1 cellular context compared by ENCODE assay signal in the genomic region with DNA sequence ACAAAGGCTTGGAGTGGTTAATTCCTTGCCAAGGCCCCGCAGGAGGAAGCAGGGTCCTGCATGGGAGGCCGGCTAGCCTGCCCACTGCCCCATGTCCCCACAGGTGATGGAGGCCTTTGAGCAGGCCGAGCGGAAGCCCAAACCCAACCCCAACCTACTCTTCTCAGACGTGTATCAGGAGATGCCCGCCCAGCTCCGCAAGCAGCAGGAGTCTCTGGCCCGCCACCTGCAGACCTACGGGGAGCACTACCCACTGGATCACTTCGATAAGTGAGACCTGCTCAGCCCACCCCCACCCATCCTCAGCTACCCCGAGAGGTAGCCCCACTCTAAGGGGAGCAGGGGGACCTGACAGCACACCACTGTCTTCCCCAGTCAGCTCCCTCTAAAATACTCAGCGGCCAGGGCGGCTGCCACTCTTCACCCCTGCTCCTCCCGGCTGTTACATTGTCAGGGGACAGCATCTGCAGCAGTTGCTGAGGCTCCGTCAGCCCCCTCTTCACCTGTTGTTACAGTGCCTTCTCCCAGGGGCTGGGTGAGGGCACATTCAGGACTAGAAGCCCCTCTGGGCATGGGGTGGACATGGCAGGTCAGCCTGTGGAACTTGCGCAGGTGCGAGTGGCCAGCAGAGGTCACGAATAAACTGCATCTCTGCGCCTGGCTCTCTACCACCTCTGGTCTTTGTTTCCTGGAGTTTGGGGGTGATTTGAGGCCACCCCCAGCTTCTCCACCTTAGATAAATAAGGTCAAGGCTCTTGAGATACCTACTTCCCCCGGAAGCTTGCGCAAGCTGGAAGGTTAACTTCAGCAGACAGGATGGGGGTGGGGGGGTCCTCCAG.
TF ChIP-seq lines count a peak whose summit lies in the region.

No MANE protein-coding gene starts in this region.

TF ChIP-seq in HepG2, 621 proteins besides CTCF, POLR2A, EP300 and RAD21 (continues in another document):
- TF ChIP-seq, protein P1, sequence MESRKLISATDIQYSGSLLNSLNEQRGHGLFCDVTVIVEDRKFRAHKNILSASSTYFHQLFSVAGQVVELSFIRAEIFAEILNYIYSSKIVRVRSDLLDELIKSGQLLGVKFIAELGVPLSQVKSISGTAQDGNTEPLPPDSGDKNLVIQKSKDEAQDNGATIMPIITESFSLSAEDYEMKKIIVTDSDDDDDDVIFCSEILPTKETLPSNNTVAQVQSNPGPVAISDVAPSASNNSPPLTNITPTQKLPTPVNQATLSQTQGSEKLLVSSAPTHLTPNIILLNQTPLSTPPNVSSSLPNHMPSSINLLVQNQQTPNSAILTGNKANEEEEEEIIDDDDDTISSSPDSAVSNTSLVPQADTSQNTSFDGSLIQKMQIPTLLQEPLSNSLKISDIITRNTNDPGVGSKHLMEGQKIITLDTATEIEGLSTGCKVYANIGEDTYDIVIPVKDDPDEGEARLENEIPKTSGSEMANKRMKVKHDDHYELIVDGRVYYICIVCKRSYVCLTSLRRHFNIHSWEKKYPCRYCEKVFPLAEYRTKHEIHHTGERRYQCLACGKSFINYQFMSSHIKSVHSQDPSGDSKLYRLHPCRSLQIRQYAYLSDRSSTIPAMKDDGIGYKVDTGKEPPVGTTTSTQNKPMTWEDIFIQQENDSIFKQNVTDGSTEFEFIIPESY (CRISPR knock-in tag; IDR thresholded peaks at IDR 0.05) = peak; percentile 62
- TF ChIP-seq ZNF703 (CRISPR knock-in tag; IDR thresholded peaks at IDR 0.05; ENCODE audit: borderline replicate concordance) (no peak), KAT8 (CRISPR knock-in tag; IDR thresholded peaks at IDR 0.05) (no peak), FOXC1 (CRISPR knock-in tag; IDR thresholded peaks at IDR 0.05; ENCODE audit: borderline replicate concordance) (no peak), GABPB1 (CRISPR knock-in tag; IDR thresholded peaks at IDR 0.05) (peak; percentile 57), ZBTB38 (CRISPR knock-in tag; IDR thresholded peaks at IDR 0.05) (peak; percentile 62; the same call in 1 of the 2 replicates), CEBPB (IDR thresholded peaks at IDR 0.05; ENCODE audit: borderline replicate concordance, low read depth, low read length) (peak; percentile 41; the same call in 1 of the 2 replicates), ZNF816 (CRISPR knock-in tag; IDR thresholded peaks at IDR 0.05; ENCODE audit: borderline replicate concordance) (no peak), TEAD3 (CRISPR knock-in tag; optimal IDR thresholded peaks at IDR 0.05; ENCODE audit: borderline replicate concordance) (peak; percentile 30), BCL6 (CRISPR knock-in tag; IDR thresholded peaks at IDR 0.05) (0 out of 2 replicates have a peak, but pooled peaks have one; percentile 38), RARA (CRISPR knock-in tag; IDR thresholded peaks at IDR 0.05) (0 out of 2 replicates have a peak, but pooled peaks have one; percentile 39), CEBPG (CRISPR knock-in tag; IDR thresholded peaks at IDR 0.05) (peak; percentile 68), ZNF263 (CRISPR knock-in tag; IDR thresholded peaks at IDR 0.05) (peak; percentile 36; the same call in 1 of the 2 replicates), ETV5 (CRISPR knock-in tag; IDR thresholded peaks at IDR 0.05; ENCODE audit: borderline replicate concordance) (peak; percentile 77; the same call in 1 of the 2 replicates), CBX2 (IDR thresholded peaks at IDR 0.05; ENCODE audit: low read depth, low read length) (no peak), CBX2 (CRISPR knock-in tag; IDR thresholded peaks at IDR 0.05; ENCODE audit: low read depth) (no peak), FOXA1 (IDR thresholded peaks at IDR 0.05) (no peak), FOXA1 (CRISPR knock-in tag; IDR thresholded peaks at IDR 0.05) (0 out of 2 replicates have a peak, but pooled peaks have one; percentile 12), CBX5 (CRISPR knock-in tag; IDR thresholded peaks at IDR 0.05; ENCODE audit: borderline replicate concordance) (no peak), GABPA (IDR thresholded peaks at IDR 0.05; ENCODE audit: low read depth, low read length) (peak; percentile 29; the same call in 1 of the 2 replicates), GABPA (CRISPR knock-in tag; IDR thresholded peaks at IDR 0.05; ENCODE audit: low read depth) (peak; percentile 84), GATAD2A (CRISPR knock-in tag; IDR thresholded peaks at IDR 0.05) (0 out of 2 replicates have a peak, but pooled peaks have one; percentile 21), YEATS4 (CRISPR knock-in tag; IDR thresholded peaks at IDR 0.05; ENCODE audit: borderline replicate concordance) (0 out of 2 replicates have a peak, but pooled peaks have one; percentile 18), NR2F2 (IDR thresholded peaks at IDR 0.05; ENCODE audit: borderline replicate concordance, low read depth) (peak; percentile 27; the same call in 1 of the 2 replicates), HNF4A (CRISPR knock-in tag; IDR thresholded peaks at IDR 0.05) (peak; percentile 24), SOX6 (IDR thresholded peaks at IDR 0.05) (no peak), SOX6 (CRISPR knock-in tag; IDR thresholded peaks at IDR 0.05) (peak; percentile 30; the same call in 1 of the 2 replicates), HDAC2 (CRISPR knock-in tag; IDR thresholded peaks at IDR 0.05) (0 out of 2 replicates have a peak, but pooled peaks have one; percentile 18), ZNF746 (CRISPR knock-in tag; IDR thresholded peaks at IDR 0.05) (0 out of 2 replicates have a peak, but pooled peaks have one; percentile 32), ZNF788 (CRISPR knock-in tag; IDR thresholded peaks at IDR 0.05; ENCODE audit: borderline replicate concordance) (peak; percentile 37; the same call in 1 of the 2 replicates), TMF1 (CRISPR knock-in tag; IDR thresholded peaks at IDR 0.05; ENCODE audit: low read depth) (no peak)
- TF ChIP-seq, protein P2, sequence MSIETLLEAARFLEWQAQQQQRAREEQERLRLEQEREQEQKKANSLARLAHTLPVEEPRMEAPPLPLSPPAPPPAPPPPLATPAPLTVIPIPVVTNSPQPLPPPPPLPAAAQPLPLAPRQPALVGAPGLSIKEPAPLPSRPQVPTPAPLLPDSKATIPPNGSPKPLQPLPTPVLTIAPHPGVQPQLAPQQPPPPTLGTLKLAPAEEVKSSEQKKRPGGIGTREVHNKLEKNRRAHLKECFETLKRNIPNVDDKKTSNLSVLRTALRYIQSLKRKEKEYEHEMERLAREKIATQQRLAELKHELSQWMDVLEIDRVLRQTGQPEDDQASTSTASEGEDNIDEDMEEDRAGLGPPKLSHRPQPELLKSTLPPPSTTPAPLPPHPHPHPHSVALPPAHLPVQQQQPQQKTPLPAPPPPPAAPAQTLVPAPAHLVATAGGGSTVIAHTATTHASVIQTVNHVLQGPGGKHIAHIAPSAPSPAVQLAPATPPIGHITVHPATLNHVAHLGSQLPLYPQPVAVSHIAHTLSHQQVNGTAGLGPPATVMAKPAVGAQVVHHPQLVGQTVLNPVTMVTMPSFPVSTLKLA (IDR thresholded peaks at IDR 0.05) = no peak
- TF ChIP-seq, protein P3, sequence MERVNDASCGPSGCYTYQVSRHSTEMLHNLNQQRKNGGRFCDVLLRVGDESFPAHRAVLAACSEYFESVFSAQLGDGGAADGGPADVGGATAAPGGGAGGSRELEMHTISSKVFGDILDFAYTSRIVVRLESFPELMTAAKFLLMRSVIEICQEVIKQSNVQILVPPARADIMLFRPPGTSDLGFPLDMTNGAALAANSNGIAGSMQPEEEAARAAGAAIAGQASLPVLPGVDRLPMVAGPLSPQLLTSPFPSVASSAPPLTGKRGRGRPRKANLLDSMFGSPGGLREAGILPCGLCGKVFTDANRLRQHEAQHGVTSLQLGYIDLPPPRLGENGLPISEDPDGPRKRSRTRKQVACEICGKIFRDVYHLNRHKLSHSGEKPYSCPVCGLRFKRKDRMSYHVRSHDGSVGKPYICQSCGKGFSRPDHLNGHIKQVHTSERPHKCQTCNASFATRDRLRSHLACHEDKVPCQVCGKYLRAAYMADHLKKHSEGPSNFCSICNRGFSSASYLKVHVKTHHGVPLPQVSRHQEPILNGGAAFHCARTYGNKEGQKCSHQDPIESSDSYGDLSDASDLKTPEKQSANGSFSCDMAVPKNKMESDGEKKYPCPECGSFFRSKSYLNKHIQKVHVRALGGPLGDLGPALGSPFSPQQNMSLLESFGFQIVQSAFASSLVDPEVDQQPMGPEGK (CRISPR knock-in tag; IDR thresholded peaks at IDR 0.05) = peak; percentile 86
- TF ChIP-seq, protein P4, sequence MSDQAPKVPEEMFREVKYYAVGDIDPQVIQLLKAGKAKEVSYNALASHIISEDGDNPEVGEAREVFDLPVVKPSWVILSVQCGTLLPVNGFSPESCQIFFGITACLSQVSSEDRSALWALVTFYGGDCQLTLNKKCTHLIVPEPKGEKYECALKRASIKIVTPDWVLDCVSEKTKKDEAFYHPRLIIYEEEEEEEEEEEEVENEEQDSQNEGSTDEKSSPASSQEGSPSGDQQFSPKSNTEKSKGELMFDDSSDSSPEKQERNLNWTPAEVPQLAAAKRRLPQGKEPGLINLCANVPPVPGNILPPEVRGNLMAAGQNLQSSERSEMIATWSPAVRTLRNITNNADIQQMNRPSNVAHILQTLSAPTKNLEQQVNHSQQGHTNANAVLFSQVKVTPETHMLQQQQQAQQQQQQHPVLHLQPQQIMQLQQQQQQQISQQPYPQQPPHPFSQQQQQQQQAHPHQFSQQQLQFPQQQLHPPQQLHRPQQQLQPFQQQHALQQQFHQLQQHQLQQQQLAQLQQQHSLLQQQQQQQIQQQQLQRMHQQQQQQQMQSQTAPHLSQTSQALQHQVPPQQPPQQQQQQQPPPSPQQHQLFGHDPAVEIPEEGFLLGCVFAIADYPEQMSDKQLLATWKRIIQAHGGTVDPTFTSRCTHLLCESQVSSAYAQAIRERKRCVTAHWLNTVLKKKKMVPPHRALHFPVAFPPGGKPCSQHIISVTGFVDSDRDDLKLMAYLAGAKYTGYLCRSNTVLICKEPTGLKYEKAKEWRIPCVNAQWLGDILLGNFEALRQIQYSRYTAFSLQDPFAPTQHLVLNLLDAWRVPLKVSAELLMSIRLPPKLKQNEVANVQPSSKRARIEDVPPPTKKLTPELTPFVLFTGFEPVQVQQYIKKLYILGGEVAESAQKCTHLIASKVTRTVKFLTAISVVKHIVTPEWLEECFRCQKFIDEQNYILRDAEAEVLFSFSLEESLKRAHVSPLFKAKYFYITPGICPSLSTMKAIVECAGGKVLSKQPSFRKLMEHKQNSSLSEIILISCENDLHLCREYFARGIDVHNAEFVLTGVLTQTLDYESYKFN (CRISPR knock-in tag; conservative IDR thresholded peaks at IDR 0.05) = peak; percentile 72
- TF ChIP-seq, protein P5, sequence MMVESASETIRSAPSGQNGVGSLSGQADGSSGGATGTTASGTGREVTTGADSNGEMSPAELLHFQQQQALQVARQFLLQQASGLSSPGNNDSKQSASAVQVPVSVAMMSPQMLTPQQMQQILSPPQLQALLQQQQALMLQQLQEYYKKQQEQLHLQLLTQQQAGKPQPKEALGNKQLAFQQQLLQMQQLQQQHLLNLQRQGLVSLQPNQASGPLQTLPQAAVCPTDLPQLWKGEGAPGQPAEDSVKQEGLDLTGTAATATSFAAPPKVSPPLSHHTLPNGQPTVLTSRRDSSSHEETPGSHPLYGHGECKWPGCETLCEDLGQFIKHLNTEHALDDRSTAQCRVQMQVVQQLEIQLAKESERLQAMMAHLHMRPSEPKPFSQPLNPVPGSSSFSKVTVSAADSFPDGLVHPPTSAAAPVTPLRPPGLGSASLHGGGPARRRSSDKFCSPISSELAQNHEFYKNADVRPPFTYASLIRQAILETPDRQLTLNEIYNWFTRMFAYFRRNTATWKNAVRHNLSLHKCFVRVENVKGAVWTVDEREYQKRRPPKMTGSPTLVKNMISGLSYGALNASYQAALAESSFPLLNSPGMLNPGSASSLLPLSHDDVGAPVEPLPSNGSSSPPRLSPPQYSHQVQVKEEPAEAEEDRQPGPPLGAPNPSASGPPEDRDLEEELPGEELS (CRISPR knock-in tag; IDR thresholded peaks at IDR 0.05) = peak; percentile 42
- TF ChIP-seq, protein P6, sequence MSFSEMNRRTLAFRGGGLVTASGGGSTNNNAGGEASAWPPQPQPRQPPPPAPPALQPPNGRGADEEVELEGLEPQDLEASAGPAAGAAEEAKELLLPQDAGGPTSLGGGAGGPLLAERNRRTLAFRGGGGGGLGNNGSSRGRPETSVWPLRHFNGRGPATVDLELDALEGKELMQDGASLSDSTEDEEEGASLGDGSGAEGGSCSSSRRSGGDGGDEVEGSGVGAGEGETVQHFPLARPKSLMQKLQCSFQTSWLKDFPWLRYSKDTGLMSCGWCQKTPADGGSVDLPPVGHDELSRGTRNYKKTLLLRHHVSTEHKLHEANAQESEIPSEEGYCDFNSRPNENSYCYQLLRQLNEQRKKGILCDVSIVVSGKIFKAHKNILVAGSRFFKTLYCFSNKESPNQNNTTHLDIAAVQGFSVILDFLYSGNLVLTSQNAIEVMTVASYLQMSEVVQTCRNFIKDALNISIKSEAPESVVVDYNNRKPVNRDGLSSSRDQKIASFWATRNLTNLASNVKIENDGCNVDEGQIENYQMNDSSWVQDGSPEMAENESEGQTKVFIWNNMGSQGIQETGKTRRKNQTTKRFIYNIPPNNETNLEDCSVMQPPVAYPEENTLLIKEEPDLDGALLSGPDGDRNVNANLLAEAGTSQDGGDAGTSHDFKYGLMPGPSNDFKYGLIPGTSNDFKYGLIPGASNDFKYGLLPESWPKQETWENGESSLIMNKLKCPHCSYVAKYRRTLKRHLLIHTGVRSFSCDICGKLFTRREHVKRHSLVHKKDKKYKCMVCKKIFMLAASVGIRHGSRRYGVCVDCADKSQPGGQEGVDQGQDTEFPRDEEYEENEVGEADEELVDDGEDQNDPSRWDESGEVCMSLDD (CRISPR knock-in tag; IDR thresholded peaks at IDR 0.05; ENCODE audit: borderline replicate concordance) = peak; percentile 83
- TF ChIP-seq, protein P7, sequence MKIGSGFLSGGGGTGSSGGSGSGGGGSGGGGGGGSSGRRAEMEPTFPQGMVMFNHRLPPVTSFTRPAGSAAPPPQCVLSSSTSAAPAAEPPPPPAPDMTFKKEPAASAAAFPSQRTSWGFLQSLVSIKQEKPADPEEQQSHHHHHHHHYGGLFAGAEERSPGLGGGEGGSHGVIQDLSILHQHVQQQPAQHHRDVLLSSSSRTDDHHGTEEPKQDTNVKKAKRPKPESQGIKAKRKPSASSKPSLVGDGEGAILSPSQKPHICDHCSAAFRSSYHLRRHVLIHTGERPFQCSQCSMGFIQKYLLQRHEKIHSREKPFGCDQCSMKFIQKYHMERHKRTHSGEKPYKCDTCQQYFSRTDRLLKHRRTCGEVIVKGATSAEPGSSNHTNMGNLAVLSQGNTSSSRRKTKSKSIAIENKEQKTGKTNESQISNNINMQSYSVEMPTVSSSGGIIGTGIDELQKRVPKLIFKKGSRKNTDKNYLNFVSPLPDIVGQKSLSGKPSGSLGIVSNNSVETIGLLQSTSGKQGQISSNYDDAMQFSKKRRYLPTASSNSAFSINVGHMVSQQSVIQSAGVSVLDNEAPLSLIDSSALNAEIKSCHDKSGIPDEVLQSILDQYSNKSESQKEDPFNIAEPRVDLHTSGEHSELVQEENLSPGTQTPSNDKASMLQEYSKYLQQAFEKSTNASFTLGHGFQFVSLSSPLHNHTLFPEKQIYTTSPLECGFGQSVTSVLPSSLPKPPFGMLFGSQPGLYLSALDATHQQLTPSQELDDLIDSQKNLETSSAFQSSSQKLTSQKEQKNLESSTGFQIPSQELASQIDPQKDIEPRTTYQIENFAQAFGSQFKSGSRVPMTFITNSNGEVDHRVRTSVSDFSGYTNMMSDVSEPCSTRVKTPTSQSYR (CRISPR knock-in tag; IDR thresholded peaks at IDR 0.05; ENCODE audit: borderline replicate concordance) = peak; percentile 19; the same call in 1 of the 2 replicates
- TF ChIP-seq, protein P8, sequence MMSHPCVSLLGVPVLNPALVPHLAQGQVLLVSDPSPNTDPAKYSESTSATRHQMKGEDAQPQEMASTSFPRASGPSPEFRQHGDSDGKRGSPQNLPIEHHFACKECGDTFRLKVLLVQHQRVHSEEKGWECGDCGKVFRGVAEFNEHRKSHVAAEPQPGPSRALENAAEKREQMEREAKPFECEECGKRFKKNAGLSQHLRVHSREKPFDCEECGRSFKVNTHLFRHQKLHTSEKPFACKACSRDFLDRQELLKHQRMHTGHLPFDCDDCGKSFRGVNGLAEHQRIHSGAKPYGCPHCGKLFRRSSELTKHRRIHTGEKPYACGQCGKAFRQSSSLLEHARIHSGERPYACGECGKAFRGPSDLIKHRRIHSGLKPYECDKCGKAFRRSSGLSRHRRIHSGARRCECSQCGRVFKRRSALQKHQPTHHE (CRISPR knock-in tag; IDR thresholded peaks at IDR 0.05; ENCODE audit: borderline replicate concordance) = no peak
